ENCODE assay signal across 8 cellular contexts in genomic region chr6:18264338-18265098, GRCh38. TPM values are rescaled to one million over a fixed set of nuclear protein-coding genes. Genes with fewer than 3 reads are reported as not detected.
DNase-seq lines count a peak whose midpoint lies in the region; ATAC-seq and TF ChIP-seq lines count a peak whose summit lies in the region.

DEK (minus strand) TSS chr6:18264530; CDS start chr6:18263987, 543 bp downstream.

- peak within 1 kb of the TSS; percentile 97 for H3K4me3 ChIP-seq in BE2C (ENCODE audit: low read depth, low read length)
- peak within 1 kb of the TSS; percentile 98 for H3K4me3 ChIP-seq in coronary artery

- intact Hi-C loops in activated CD4-positive, alpha-beta T cell treated with anti-CD3 and anti-CD28 coated beads, Interleukin-2, amount 10 ng/mL, durations not matched to agents 24 days and 14 days (cut with micrococcal nuclease) = loop anchor here (2.0 to 5.0 kb wide), 6 partner anchors 54 to 557 kb away; partner anchors contain the start of genes KIF13A, NUP153 and RNF144B

- no peaks in the 10 kb centered on the region for H3K9me3 ChIP-seq in BE2C

- peak within 1 kb of the TSS; percentile 97 for H3K27ac ChIP-seq in coronary artery

- H3K4me3 Mint-ChIP-seq in activated CD4-positive, alpha-beta T cell treated with anti-CD3 and anti-CD28 coated beads, Interleukin-2, amount 10 ng/mL, durations not matched to agents 24 days and 14 days = peak within 1 kb of the TSS; percentile 95

- H3K9me3 Mint-ChIP-seq in activated CD4-positive, alpha-beta T cell treated with anti-CD3 and anti-CD28 coated beads, Interleukin-2, amount 10 ng/mL, durations not matched to agents 24 days and 14 days = no peaks in the 10 kb centered on the region

- peaks cover 40% of the 10 kb centered on the region for H3K36me3 Mint-ChIP-seq in activated CD4-positive, alpha-beta T cell treated with anti-CD3 and anti-CD28 coated beads, Interleukin-2, amount 10 ng/mL, durations not matched to agents 24 days and 14 days (ENCODE audit: low read depth)

- H3K27ac Mint-ChIP-seq in activated CD4-positive, alpha-beta T cell treated with anti-CD3 and anti-CD28 coated beads, Interleukin-2, amount 10 ng/mL, durations not matched to agents 24 days and 14 days = peak within 1 kb of the TSS; percentile 94

- DNase-seq in BE2C (peak; percentile 92), GM19238 (ENCODE audit: insufficient read length, low spot score) (peak; percentile 56), NCI-H524 (lab: John Stamatoyannopoulos, UW) (peak; percentile 85 to 87), coronary artery (ENCODE audit: low spot score) (peak; percentile 90), left kidney (ENCODE audit: low read depth, low spot score) (peak; percentile 96)
- DNase-seq in activated CD4-positive, alpha-beta T cell treated with anti-CD3 and anti-CD28 coated beads, Interleukin-2, amount 10 ng/mL, durations not matched to agents 24 days and 14 days = peak; percentile 95
- peak; percentile 84 for DNase-seq in stimulated activated CD4-positive, alpha-beta T cell treated with anti-CD3 and anti-CD28 coated beads, Interleukin-1b, Interleukin-23, amount 100 ng/mL, for 48 hours

- H3K4me1 Mint-ChIP-seq in activated CD4-positive, alpha-beta T cell treated with anti-CD3 and anti-CD28 coated beads, Interleukin-2, amount 10 ng/mL, durations not matched to agents 24 days and 14 days = peaks cover 42% of the 10 kb centered on the region

- peak; percentile 27 for ATAC-seq in HG03457 (IDR thresholded peaks at IDR 0.05; ENCODE audit: unreplicated experiment)

- H3K27me3 Mint-ChIP-seq in activated CD4-positive, alpha-beta T cell treated with anti-CD3 and anti-CD28 coated beads, Interleukin-2, amount 10 ng/mL, durations not matched to agents 24 days and 14 days = no peaks in the 10 kb centered on the region

- no peaks in the 10 kb centered on the region for H3K27me3 ChIP-seq in BE2C

- no peaks in the 10 kb centered on the region for H3K4me1 ChIP-seq in BE2C

- TF ChIP-seq CTCF in BE2C (IDR thresholded peaks at IDR 0.05; ENCODE audit: low read depth, low read length) (peak; percentile 33; the same call in 1 of the 2 replicates), coronary artery (IDR thresholded peaks at IDR 0.05) (peak; percentile 40)

- peaks cover 37% of the 10 kb centered on the region for H3K36me3 ChIP-seq in BE2C

RNA-seq across cellular contexts. Expression of gene DEK, which starts in this region (rescaled TPM):
- 37.0 TPM for polyA plus RNA-seq in BE2C (2012; ENCODE audit: insufficient read depth, insufficient read length, low read depth)
- total RNA-seq in activated CD4-positive, alpha-beta T cell treated with anti-CD3 and anti-CD28 coated beads, Interleukin-2, amount 10 ng/mL, durations not matched to agents 24 days and 14 days = 170 and 175 TPM in 2 replicates

Comparison
In these comparisons a context has a peak if more than half of its experiments do, and no peak if none do; other contexts are left out.
1. Peak in every context shown above with its lines: DNase-seq, ATAC-seq, H3K4me3 ChIP-seq and H3K27ac ChIP-seq.